8 cellular contexts compared by ENCODE assay signal in genomic region chr10:78726171-78726570, GRCh38.
"Had no signal": no experiment of that assay in that cellular context is flagged by ENCODE, and none has a peak within 500 bp of the region (broad histone marks: within the 10 kb centered on the region; RNA-seq: fewer than 3 reads in every experiment).

No MANE protein-coding gene starts in this region.

- H3K4me3 ChIP-seq: GM23248, HAP-1 had no signal

- H3K9me3 ChIP-seq: HAP-1 had no signal

- ATAC-seq: HCT116, HepG2 had no signal

- H3K36me3 ChIP-seq: HAP-1 had no signal

- H3K4me1 ChIP-seq: HAP-1 had no signal

- DNase-seq: GM23248, GOT3, H7, HFFc6 had no signal

- H3K27ac ChIP-seq: GM23248, HL-60 had no signal
